Comparison of ENCODE assay signal across 1 cellular context in the genomic region with DNA sequence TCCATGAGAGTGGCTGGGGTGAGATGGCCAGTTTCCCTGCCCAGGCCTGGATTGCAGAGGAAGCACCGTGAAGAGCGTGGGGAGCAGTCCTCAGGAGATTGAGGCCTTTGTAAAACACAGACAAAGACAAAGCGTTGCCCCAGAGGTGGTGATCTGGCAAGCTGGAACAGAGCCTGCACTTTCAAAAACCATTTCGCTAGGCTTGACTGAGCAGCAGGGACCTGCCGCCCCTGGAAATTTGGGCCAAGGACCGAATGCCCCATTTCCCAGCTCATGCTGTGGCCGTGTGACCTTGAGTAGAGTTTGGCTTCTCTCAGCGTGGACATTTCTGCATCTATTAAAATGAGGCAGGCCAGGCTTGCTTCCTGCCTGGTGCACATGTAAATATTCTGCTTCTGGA.
TF ChIP-seq lines count a peak whose summit lies in the region.

No MANE protein-coding gene starts in this region.

TF ChIP-seq in SK-N-SH, 30 proteins besides CTCF, POLR2A, EP300 and RAD21 (continued from another document):
- TF ChIP-seq, protein P1, sequence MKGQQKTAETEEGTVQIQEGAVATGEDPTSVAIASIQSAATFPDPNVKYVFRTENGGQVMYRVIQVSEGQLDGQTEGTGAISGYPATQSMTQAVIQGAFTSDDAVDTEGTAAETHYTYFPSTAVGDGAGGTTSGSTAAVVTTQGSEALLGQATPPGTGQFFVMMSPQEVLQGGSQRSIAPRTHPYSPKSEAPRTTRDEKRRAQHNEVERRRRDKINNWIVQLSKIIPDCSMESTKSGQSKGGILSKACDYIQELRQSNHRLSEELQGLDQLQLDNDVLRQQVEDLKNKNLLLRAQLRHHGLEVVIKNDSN (IDR thresholded peaks at IDR 0.05; ENCODE audit: borderline replicate concordance, low read depth): no peak
- TF ChIP-seq, protein P2, sequence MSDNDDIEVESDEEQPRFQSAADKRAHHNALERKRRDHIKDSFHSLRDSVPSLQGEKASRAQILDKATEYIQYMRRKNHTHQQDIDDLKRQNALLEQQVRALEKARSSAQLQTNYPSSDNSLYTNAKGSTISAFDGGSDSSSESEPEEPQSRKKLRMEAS (IDR thresholded peaks at IDR 0.05; ENCODE audit: low read depth): no peak
- TF ChIP-seq RXRA (IDR thresholded peaks at IDR 0.05; ENCODE audit: borderline replicate concordance, low read depth): no peak
- no peak for TF ChIP-seq FOXM1 (IDR thresholded peaks at IDR 0.05; ENCODE audit: low read depth)
- TF ChIP-seq TCF12 (IDR thresholded peaks at IDR 0.05): no peak
- TF ChIP-seq, protein P3, sequence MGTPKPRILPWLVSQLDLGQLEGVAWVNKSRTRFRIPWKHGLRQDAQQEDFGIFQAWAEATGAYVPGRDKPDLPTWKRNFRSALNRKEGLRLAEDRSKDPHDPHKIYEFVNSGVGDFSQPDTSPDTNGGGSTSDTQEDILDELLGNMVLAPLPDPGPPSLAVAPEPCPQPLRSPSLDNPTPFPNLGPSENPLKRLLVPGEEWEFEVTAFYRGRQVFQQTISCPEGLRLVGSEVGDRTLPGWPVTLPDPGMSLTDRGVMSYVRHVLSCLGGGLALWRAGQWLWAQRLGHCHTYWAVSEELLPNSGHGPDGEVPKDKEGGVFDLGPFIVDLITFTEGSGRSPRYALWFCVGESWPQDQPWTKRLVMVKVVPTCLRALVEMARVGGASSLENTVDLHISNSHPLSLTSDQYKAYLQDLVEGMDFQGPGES (IDR thresholded peaks at IDR 0.05; ENCODE audit: low read depth, low read length): no peak
- TF ChIP-seq, protein P4, sequence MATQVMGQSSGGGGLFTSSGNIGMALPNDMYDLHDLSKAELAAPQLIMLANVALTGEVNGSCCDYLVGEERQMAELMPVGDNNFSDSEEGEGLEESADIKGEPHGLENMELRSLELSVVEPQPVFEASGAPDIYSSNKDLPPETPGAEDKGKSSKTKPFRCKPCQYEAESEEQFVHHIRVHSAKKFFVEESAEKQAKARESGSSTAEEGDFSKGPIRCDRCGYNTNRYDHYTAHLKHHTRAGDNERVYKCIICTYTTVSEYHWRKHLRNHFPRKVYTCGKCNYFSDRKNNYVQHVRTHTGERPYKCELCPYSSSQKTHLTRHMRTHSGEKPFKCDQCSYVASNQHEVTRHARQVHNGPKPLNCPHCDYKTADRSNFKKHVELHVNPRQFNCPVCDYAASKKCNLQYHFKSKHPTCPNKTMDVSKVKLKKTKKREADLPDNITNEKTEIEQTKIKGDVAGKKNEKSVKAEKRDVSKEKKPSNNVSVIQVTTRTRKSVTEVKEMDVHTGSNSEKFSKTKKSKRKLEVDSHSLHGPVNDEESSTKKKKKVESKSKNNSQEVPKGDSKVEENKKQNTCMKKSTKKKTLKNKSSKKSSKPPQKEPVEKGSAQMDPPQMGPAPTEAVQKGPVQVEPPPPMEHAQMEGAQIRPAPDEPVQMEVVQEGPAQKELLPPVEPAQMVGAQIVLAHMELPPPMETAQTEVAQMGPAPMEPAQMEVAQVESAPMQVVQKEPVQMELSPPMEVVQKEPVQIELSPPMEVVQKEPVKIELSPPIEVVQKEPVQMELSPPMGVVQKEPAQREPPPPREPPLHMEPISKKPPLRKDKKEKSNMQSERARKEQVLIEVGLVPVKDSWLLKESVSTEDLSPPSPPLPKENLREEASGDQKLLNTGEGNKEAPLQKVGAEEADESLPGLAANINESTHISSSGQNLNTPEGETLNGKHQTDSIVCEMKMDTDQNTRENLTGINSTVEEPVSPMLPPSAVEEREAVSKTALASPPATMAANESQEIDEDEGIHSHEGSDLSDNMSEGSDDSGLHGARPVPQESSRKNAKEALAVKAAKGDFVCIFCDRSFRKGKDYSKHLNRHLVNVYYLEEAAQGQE (IDR thresholded peaks at IDR 0.05; ENCODE audit: low read depth, low read length): no peak
- no peak for TF ChIP-seq CHD2 (IDR thresholded peaks at IDR 0.05; ENCODE audit: low read length, partially characterized antibody)
- TF ChIP-seq TEAD4 (IDR thresholded peaks at IDR 0.05; ENCODE audit: borderline replicate concordance, insufficient read depth): no peak
- no peak for TF ChIP-seq FOSL2 (IDR thresholded peaks at IDR 0.05; ENCODE audit: borderline replicate concordance, low read depth)
